8 cellular contexts compared by ENCODE assay signal in genomic region chr4:10106421-10107039, GRCh38. TPM values are rescaled to one million over a fixed set of nuclear protein-coding genes. Genes with fewer than 3 reads are reported as not detected.
DNase-seq lines count a peak whose midpoint lies in the region; ATAC-seq and TF ChIP-seq lines count a peak whose summit lies in the region.

No MANE protein-coding gene starts in this region.

- BruUV-seq in PC-3 (replicated peaks; lab: Mats Ljungman, UMichigan): no TSS peak

- POLR2A ChIA-PET in PC-3 (lab: Charles Lee; ENCODE audit: unreplicated experiment): interaction anchor here (0.6 to 1.1 kb wide), 2 partner anchors 10 to 492 kb away, joined by 4 to 6 read pairs; partner anchors contain the start of gene WDR1

- peak; percentile 82 for ATAC-seq in PC-3
- ATAC-seq in activated T-helper 17 cell treated with anti-CD3 and anti-CD28 coated beads, Interleukin-2, amount 50 U/mL, for 72 hours (replicated peaks): peak; percentile 87

- H3K4me1 ChIP-seq in PC-3 (ENCODE audit: insufficient read depth, low read length) (peaks cover 56% of the 10 kb centered on the region), transverse colon (peaks cover 67 to 99% (median 80%) of the 10 kb centered on the region in 4 donors)

- CTCF ChIA-PET in PC-3 (lab: Charles Lee): no interaction called here

- peaks cover 100% of the 10 kb centered on the region for H3K36me3 Mint-ChIP-seq in activated T-helper 17 cell treated with anti-CD3 and anti-CD28 coated beads, Interleukin-2, amount 50 U/mL, for 72 hours (ENCODE audit: low read depth)

- no peak overlapping the region for H2AFZ ChIP-seq in PC-3 (ENCODE audit: low read length)

- peak; percentile 92 for DNase-seq in GM04503 (ENCODE audit: low read depth)
- peak; percentile 93 for DNase-seq in PC-3
- DNase-seq in fibroblast of the conjunctiva (ENCODE audit: low read depth): peak; percentile 96
- peak in 7 of 10 donors; percentile 43 to 93 (median 83) for DNase-seq in posterior cingulate gyrus
- DNase-seq in transverse colon: peak; percentile 62
- no peak for DNase-seq in GF-D8 (lab: John Stamatoyannopoulos, UW)
- DNase-seq in NCI-H510A (lab: John Stamatoyannopoulos, UW): no peak

- no peaks in the 10 kb centered on the region for H3K27me3 Mint-ChIP-seq in activated T-helper 17 cell treated with anti-CD3 and anti-CD28 coated beads, Interleukin-2, amount 50 U/mL, for 72 hours

- no peak for TF ChIP-seq EP300 in transverse colon (IDR thresholded peaks at IDR 0.05; ENCODE audit: low read depth)

- H3K4me2 ChIP-seq in PC-3 (ENCODE audit: low read length): peak overlapping the region; percentile 83

- H3F3A ChIP-seq in PC-3 (ENCODE audit: low read length, unreplicated experiment): no peaks in the 10 kb centered on the region

- TF ChIP-seq CTCF in PC-3 (conservative IDR thresholded peaks at IDR 0.05; ENCODE audit: low read depth, low read length) (no peak), transverse colon (IDR thresholded peaks at IDR 0.05) (no peak)

- peaks cover 13% of the 10 kb centered on the region for H4K20me1 ChIP-seq in PC-3 (ENCODE audit: low read length)

- peak overlapping the region; percentile 93 for H3K4me3 Mint-ChIP-seq in activated T-helper 17 cell treated with anti-CD3 and anti-CD28 coated beads, Interleukin-2, amount 50 U/mL, for 72 hours

- H3K9me2 ChIP-seq in PC-3 (replicated peaks; ENCODE audit: low read length): no peaks in the 10 kb centered on the region

- H3K4me3 ChIP-seq in PC-3 (ENCODE audit: low read length): peak overlapping the region; percentile 54; the same call in 1 of the 2 replicates
- H3K4me3 ChIP-seq in transverse colon: peak overlapping the region in 1 of 4 donors; percentile 8

- peaks cover 96% of the 10 kb centered on the region for H3K79me2 ChIP-seq in PC-3 (ENCODE audit: low read length)

- intact Hi-C loops in PC-3 (cut with micrococcal nuclease) (no loop called here), posterior cingulate gyrus (cut with DNase I) (no loop called here), transverse colon (cut with DNase I; ENCODE audit: low total_unique reads) (no loop called here)

- in situ Hi-C loops in transverse colon (cut with MboI; ENCODE audit: low pct_ligation_motif_present in 1 of 4, low pct_unique_long_range_greater_than_20kb in 1 of 4, low sequenced_read_pairs in 3 of 4): no loop called here

- H3K9me3 ChIP-seq in PC-3 (ENCODE audit: low read length): no peaks in the 10 kb centered on the region
- no peaks in the 10 kb centered on the region for H3K9me3 ChIP-seq in transverse colon

- H3K27ac ChIP-seq in PC-3 (ENCODE audit: low read length) (peak overlapping the region; percentile 82), transverse colon (peak overlapping the region; percentile 79 to 99 (median 83))

- peak overlapping the region; percentile 58 for H3K9ac ChIP-seq in PC-3 (ENCODE audit: low read length)

- peaks cover 2% of the 10 kb centered on the region; the same call in 1 of the 2 replicates for H3K36me3 ChIP-seq in PC-3 (ENCODE audit: low read depth, low read length)
- no peaks in the 10 kb centered on the region for H3K36me3 ChIP-seq in transverse colon

- no peaks in the 10 kb centered on the region for H3K9me3 Mint-ChIP-seq in activated T-helper 17 cell treated with anti-CD3 and anti-CD28 coated beads, Interleukin-2, amount 50 U/mL, for 72 hours

- H3K27me3 ChIP-seq in PC-3 (ENCODE audit: low read length) (no peaks in the 10 kb centered on the region), transverse colon (no peaks in the 10 kb centered on the region)

- peaks cover 89% of the 10 kb centered on the region for H3K4me1 Mint-ChIP-seq in activated T-helper 17 cell treated with anti-CD3 and anti-CD28 coated beads, Interleukin-2, amount 50 U/mL, for 72 hours

- peak overlapping the region; percentile 98 for H3K27ac Mint-ChIP-seq in activated T-helper 17 cell treated with anti-CD3 and anti-CD28 coated beads, Interleukin-2, amount 50 U/mL, for 72 hours

- no peak for TF ChIP-seq POLR2A in transverse colon (IDR thresholded peaks at IDR 0.05)

- WGBS in transverse colon (ENCODE audit: low coverage in 1 of 2), 2 donors: 50% methylated on average over 13 of the region's 13 CpGs; no CpG with 5 or more reads in 1 of the 2 donors

RNA-seq across cellular contexts. Expression of gene WDR1, which starts 10.1 kb away (rescaled TPM):
- total RNA-seq in PC-3 (2014; rRNA removed): 148 and 150 TPM in 2 replicates
- 100 to 1,000 TPM; 401 to 630 TPM for total RNA-seq in activated T-helper 17 cell treated with anti-CD3 and anti-CD28 coated beads, Interleukin-2, amount 50 U/mL, for 72 hours
- total RNA-seq in transverse colon: 100 to 1,000 TPM; 196 to 268 (median 246) TPM

Comparison
In these comparisons a context has a peak if more than half of its experiments do, and no peak if none do; other contexts are left out.
1. DNase-seq: peak in GM04503 (single experiment), PC-3 (single experiment), fibroblast of the conjunctiva (single experiment), posterior cingulate gyrus (7 of 10) and transverse colon (single experiment); none in GF-D8 (single experiment) and NCI-H510A (single experiment).